ENCODE assay signal across 20 cellular contexts in genomic region chr5:65248896-65249295, GRCh38.
"Had no signal": no experiment of that assay in that cellular context is flagged by ENCODE, and none has a peak within 500 bp of the region (broad histone marks: within the 10 kb centered on the region; RNA-seq: fewer than 3 reads in every experiment).

No MANE protein-coding gene starts in this region.

- H3K4me3 ChIP-seq: MG63 had no signal

- H3K36me3 Mint-ChIP-seq: T-cell had no signal

- H3K36me3 ChIP-seq: MG63 had no signal

- H3K4me3 Mint-ChIP-seq: T-cell had no signal

- H3K27ac ChIP-seq: RWPE1 had no signal

- H3K27ac Mint-ChIP-seq: T-cell had no signal

- H3K27me3 Mint-ChIP-seq: T-cell had no signal

- H3K27me3 ChIP-seq: MG63 had no signal

- H3K9me3 Mint-ChIP-seq: T-cell had no signal

- DNase-seq: KBM-7; MG63; NCI-H1092; NCI-H1105 treated with DMSO at 0.1 percent for 48 hours; NCI-H1417 treated with DMSO at 0.1 percent for 48 hours; NCI-H146; NCI-H1694 treated with DMSO at 0.1 percent for 48 hours; NCI-H1930; NCI-H2107; NCI-H2227 treated with DMSO at 0.1 percent for 48 hours; NCI-H524; NCI-H526 treated with DMSO at 0.1 percent for 48 hours; NK-92 treated with Interleukin-12 subunit alpha and Interleukin-12 subunit beta, amount 100 ng/mL, for 24 hours; PC-3; SHP77; SK-N-SH; SW 1271; T-cell had no signal

- H3K9me3 ChIP-seq: MG63, SK-N-SH had no signal

- H3K4me1 Mint-ChIP-seq: T-cell had no signal

- ATAC-seq: Panc1, PC-3, T-cell had no signal
